23 cellular contexts compared by ENCODE assay signal in genomic region chr17:47338026-47338425, GRCh38. TPM values are rescaled to one million over a fixed set of nuclear protein-coding genes. Genes with fewer than 3 reads are reported as not detected.
DNase-seq lines count a peak whose midpoint lies in the region; ATAC-seq, FAIRE-seq and TF ChIP-seq lines count a peak whose summit lies in the region.
"Had no signal": no experiment of that assay in that cellular context is flagged by ENCODE, and none has a peak within 500 bp of the region (broad histone marks: within the 10 kb centered on the region; RNA-seq: fewer than 3 reads in every experiment).

No MANE protein-coding gene starts in this region.

- H3K27me3 ChIP-seq in PC-3 (ENCODE audit: low read length) (no peaks in the 10 kb centered on the region), endothelial cell of umbilical vein (ENCODE audit: control insufficient read depth in 2 of 2, insufficient read depth in 2 of 2, low read length in 2 of 2) (no peaks in the 10 kb centered on the region)
- H3K27me3 ChIP-seq: BLaER1 had no signal

- H3K79me2 ChIP-seq in PC-3 (ENCODE audit: low read length) (no peaks in the 10 kb centered on the region), endothelial cell of umbilical vein (ENCODE audit: control insufficient read depth, insufficient read depth, low read length) (no peaks in the 10 kb centered on the region)

- DNase-seq in Daoy (ENCODE audit: low read depth) = peak; percentile 26
- peak; percentile 37 for DNase-seq in PC-3
- DNase-seq in endothelial cell of umbilical vein (ENCODE audit: low read depth, low spot score) = no peak
- DNase-seq in renal cortical epithelial cell (ENCODE audit: low read depth) = peak; percentile 81
- no peak for DNase-seq in NCI-H69 (lab: John Stamatoyannopoulos, UW)
- DNase-seq in cerebellar nuclear complex (lab: John Stamatoyannopoulos, UW) = no peak
- no peak for DNase-seq in NCI-H2196 treated with DMSO at 0.1 percent for 48 hours (lab: John Stamatoyannopoulos, UW; ENCODE audit: unreplicated experiment)
- DNase-seq in NCI-H2107 treated with DMSO at 0.1 percent for 48 hours (lab: John Stamatoyannopoulos, UW; ENCODE audit: unreplicated experiment) = no peak
- DNase-seq: Caco-2; CD4-positive, CD25-positive, alpha-beta regulatory T cell; CD8-positive, alpha-beta T cell; DMS 273 treated with DMSO at 0.1 percent for 48 hours; DMS79; GOT3; HFFc6 had no signal

- H4K20me1 ChIP-seq in PC-3 (ENCODE audit: low read length) = no peaks in the 10 kb centered on the region
- H4K20me1 ChIP-seq in endothelial cell of umbilical vein (replicated peaks; ENCODE audit: control insufficient read depth, extremely low read depth, insufficient read depth, low read length) = no peaks in the 10 kb centered on the region
- H4K20me1 ChIP-seq: BLaER1 had no signal

- no peaks in the 10 kb centered on the region for H3K9me3 ChIP-seq in PC-3 (ENCODE audit: low read length)
- H3K9me3 ChIP-seq in endothelial cell of umbilical vein (replicated peaks; ENCODE audit: control insufficient read depth, insufficient read depth, low read length) = no peaks in the 10 kb centered on the region
- H3K9me3 ChIP-seq: Caco-2, HAP-1 had no signal

- H3K4me2 ChIP-seq in PC-3 (ENCODE audit: low read length) (no peak overlapping the region), endothelial cell of umbilical vein (ENCODE audit: insufficient read depth, low read length) (no peak overlapping the region)
- H3K4me2 ChIP-seq: BLaER1 had no signal

- peaks cover 7% of the 10 kb centered on the region for H3K4me1 ChIP-seq in PC-3 (ENCODE audit: insufficient read depth, low read length)
- H3K4me1 ChIP-seq in endothelial cell of umbilical vein (ENCODE audit: control insufficient read depth, extremely low read depth, insufficient read depth, low read length) = peaks cover 31% of the 10 kb centered on the region
- H3K4me1 ChIP-seq: Caco-2, HAP-1 had no signal

- H3K4me3 ChIP-seq in PC-3 (ENCODE audit: low read length) (no peak overlapping the region), endothelial cell of umbilical vein (replicated peaks in 1 of 3; ENCODE audit: insufficient read depth in 1 of 3, low read depth in 1 of 3, low read length in 3 of 3) (no peak overlapping the region)
- H3K4me3 ChIP-seq: BLaER1, HAP-1 had no signal

- H3K9me1 ChIP-seq in endothelial cell of umbilical vein (replicated peaks; ENCODE audit: control insufficient read depth, extremely low read depth, insufficient read depth, low read length) = no peaks in the 10 kb centered on the region

- H3K36me3 ChIP-seq in PC-3 (ENCODE audit: low read depth, low read length) = no peaks in the 10 kb centered on the region
- no peaks in the 10 kb centered on the region for H3K36me3 ChIP-seq in endothelial cell of umbilical vein (ENCODE audit: control insufficient read depth in 2 of 2, extremely low read depth in 1 of 2, insufficient read depth in 2 of 2, low read length in 2 of 2)
- H3K36me3 ChIP-seq: HAP-1 had no signal

- H3K27ac ChIP-seq in PC-3 (ENCODE audit: low read length) (no peak overlapping the region), endothelial cell of umbilical vein (ENCODE audit: insufficient read depth, low read depth, low read length) (no peak overlapping the region)
- H3K27ac ChIP-seq: BLaER1, C4-2B had no signal

- dilution Hi-C loops in endothelial cell of umbilical vein (cut with MboI; ENCODE audit: extremely low pct_ligation_motif_present, low sequenced_read_pairs) = no loop called here

- no peak for FAIRE-seq in endothelial cell of umbilical vein (lab: Jason Lieb, UNC)
- FAIRE-seq: D721Med, G401.6, GM12892 had no signal

- ATAC-seq in PC-3 = peak; percentile 57
- ATAC-seq: CD8-positive, alpha-beta T cell had no signal

- H3F3A ChIP-seq in PC-3 (ENCODE audit: low read length, unreplicated experiment) = no peaks in the 10 kb centered on the region

- H3K9me2 ChIP-seq in PC-3 (replicated peaks; ENCODE audit: low read length) = no peaks in the 10 kb centered on the region

- no peak overlapping the region for H2AFZ ChIP-seq in PC-3 (ENCODE audit: low read length)
- no peak overlapping the region for H2AFZ ChIP-seq in endothelial cell of umbilical vein (ENCODE audit: low read depth, low read length)

- no peak for TF ChIP-seq CTCF in PC-3 (conservative IDR thresholded peaks at IDR 0.05; ENCODE audit: low read depth, low read length)
- TF ChIP-seq CTCF in endothelial cell of umbilical vein (IDR thresholded peaks at IDR 0.05; ENCODE audit: extremely low read depth in 1 of 2, insufficient read depth in 1 of 2, low read depth in 1 of 2, low read length in 2 of 2) = no peak

- CTCF ChIA-PET in PC-3 (lab: Charles Lee) = no interaction called here
- CTCF ChIA-PET in endothelial cell of umbilical vein (lab: Charles Lee) = no interaction called here

- intact Hi-C loops in PC-3 (cut with micrococcal nuclease) (loop anchor here (10.0 kb wide), 1 partner anchor 307 kb away; the partner anchor contains the start of gene KPNB1), endothelial cell of umbilical vein (cut with micrococcal nuclease) (no loop called here)

- H3K9ac ChIP-seq in PC-3 (ENCODE audit: low read length) (no peak overlapping the region), endothelial cell of umbilical vein (replicated peaks; ENCODE audit: extremely low read depth, insufficient read depth, low read length) (no peak overlapping the region)
- H3K9ac ChIP-seq: BLaER1 had no signal

- BruUV-seq in PC-3 (replicated peaks; lab: Mats Ljungman, UMichigan) = no TSS peak
- BruUV-seq in endothelial cell of umbilical vein (replicated peaks; lab: Mats Ljungman, UMichigan) = no TSS peak

- POLR2A ChIA-PET in PC-3 (lab: Charles Lee; ENCODE audit: unreplicated experiment) (no interaction called here), endothelial cell of umbilical vein (lab: Charles Lee) (no interaction called here)

- TF ChIP-seq POLR2A in endothelial cell of umbilical vein (IDR thresholded peaks at IDR 0.05; ENCODE audit: low read depth, low read length) = no peak

TF ChIP-seq in endothelial cell of umbilical vein, 7 proteins besides CTCF, POLR2A, EP300 and RAD21:
- TF ChIP-seq FOS (IDR thresholded peaks at IDR 0.05; ENCODE audit: borderline replicate concordance, insufficient read depth, low read length) (peak; percentile 27), MYC (IDR thresholded peaks at IDR 0.05; ENCODE audit: low read depth, low read length) (no peak)
TF ChIP-seq in endothelial cell of umbilical vein: peak in this region for 1.

RNA-seq across cellular contexts. Expression of gene EFCAB13, which starts 14.3 kb away (rescaled TPM):
- 0.03 and 0.74 TPM in 2 replicates for total RNA-seq in Daoy (2014; rRNA removed; shearing (Covaris generic))
- total RNA-seq in PC-3 (2014; rRNA removed) = 1.2 and 2.7 TPM in 2 replicates
- 8.3 and 12.9 TPM in 2 replicates for total RNA-seq in endothelial cell of umbilical vein
- polyA plus RNA-seq in endothelial cell of umbilical vein = 0.59 and 0.86 TPM in 2 replicates
- 0.57 and 0.65 TPM in 2 replicates for polyA plus RNA-seq in endothelial cell of umbilical vein (2011; cell fraction: cytosol; rRNA removed)
- 11.4 and 12.8 TPM in 2 replicates for polyA plus RNA-seq in endothelial cell of umbilical vein (2011; cell fraction: nucleus; rRNA removed)
- polyA plus RNA-seq in endothelial cell of umbilical vein (2012) = 3.4 and 3.6 TPM in 2 replicates
- polyA minus RNA-seq in endothelial cell of umbilical vein = 2.1 and 3.2 TPM in 2 replicates
- polyA minus RNA-seq in endothelial cell of umbilical vein (2011; cell fraction: cytosol; rRNA and poly(A)+ RNA removed) = not detected
- polyA minus RNA-seq in endothelial cell of umbilical vein (2011; cell fraction: nucleus; rRNA and poly(A)+ RNA removed) = 17.6 and 23.9 TPM in 2 replicates
- total RNA-seq in renal cortical epithelial cell = 13.7 and 88.4 TPM in 2 replicates
- total RNA-seq: A172, A673 had no signal

Comparison
In these comparisons a context has a peak if more than half of its experiments do, and no peak if none do; other contexts are left out.
1. DNase-seq: peak in Daoy (single experiment), PC-3 (single experiment) and renal cortical epithelial cell (single experiment); none in endothelial cell of umbilical vein (single experiment), NCI-H69 (single experiment), cerebellar nuclear complex (0 of 2), NCI-H2196 treated with DMSO at 0.1 percent for 48 hours (single experiment) and NCI-H2107 treated with DMSO at 0.1 percent for 48 hours (single experiment).